ENCODE assay signal across 28 cellular contexts in genomic region chr4:157887316-157887715, GRCh38.
"Had no signal": no experiment of that assay in that cellular context is flagged by ENCODE, and none has a peak within 500 bp of the region (broad histone marks: within the 10 kb centered on the region; RNA-seq: fewer than 3 reads in every experiment).

No MANE protein-coding gene starts in this region.

- H3K36me3 ChIP-seq: brain microvascular endothelial cell, esophagus squamous epithelium, gastroesophageal sphincter, heart right ventricle had no signal

- H3K4me3 ChIP-seq: coronary artery, esophagus squamous epithelium, gastroesophageal sphincter, heart right ventricle had no signal

- H3K4me3 Mint-ChIP-seq: activated CD4-positive, alpha-beta memory T cell treated with anti-CD3 and anti-CD28 coated beads for 36 hours; activated CD4-positive, alpha-beta T cell treated with anti-CD3 and anti-CD28 coated beads for 36 hours; activated CD4-positive, alpha-beta T cell treated with anti-CD3 and anti-CD28 coated beads, Interleukin-2, amount 10 ng/mL, durations not matched to agents 24 days and 14 days; activated CD8-positive, alpha-beta memory T cell treated with anti-CD3 and anti-CD28 coated beads, Interleukin-2, amount 10 ng/mL, durations not matched to agents 7 days and 5 days; activated CD8-positive, alpha-beta T cell treated with anti-CD3 and anti-CD28 coated beads, Interleukin-2, amount 10 ng/mL, durations not matched to agents 7 days and 5 days; activated naive CD4-positive, alpha-beta T cell treated with anti-CD3 and anti-CD28 coated beads, Interleukin-2, amount 10 ng/mL, durations not matched to agents 7 days and 5 days; activated naive CD8-positive, alpha-beta T cell treated with anti-CD3 and anti-CD28 coated beads, Interleukin-2, amount 10 ng/mL, durations not matched to agents 7 days and 5 days; activated T-cell treated with anti-CD3 and anti-CD28 coated beads, Interleukin-2, amount 50 U/mL, for 72 hours; central memory CD8-positive, alpha-beta T cell; dendritic cell treated with granulocyte-macrophage colony-stimulating factor and Interleukin-4, amounts not matched to agents 40 ng/mL and 50 ng/mL, for 4 days; effector memory CD8-positive, alpha-beta T cell had no signal

- H3K27me3 ChIP-seq: brain microvascular endothelial cell, esophagus squamous epithelium, gastroesophageal sphincter, heart right ventricle had no signal

- DNase-seq: activated CD4-positive, alpha-beta memory T cell treated with anti-CD3 and anti-CD28 coated beads for 36 hours; activated CD4-positive, alpha-beta T cell treated with anti-CD3 and anti-CD28 coated beads for 36 hours; activated CD4-positive, alpha-beta T cell treated with anti-CD3 and anti-CD28 coated beads, Interleukin-2, amount 10 ng/mL, durations not matched to agents 24 days and 14 days; activated CD4-positive, CD25-positive, alpha-beta regulatory T cell; activated CD4-positive, CD25-positive, alpha-beta regulatory T cell treated with anti-CD3 and anti-CD28 coated beads, Interleukin-2, amount 50 U/mL, for 72 hours; activated CD8-positive, alpha-beta memory T cell treated with anti-CD3 and anti-CD28 coated beads, Interleukin-2, amount 10 ng/mL, durations not matched to agents 7 days and 5 days; activated CD8-positive, alpha-beta memory T cell treated with anti-CD3 and anti-CD28 coated beads, Interleukin-2, amount 50 U/mL, for 4 hours; activated CD8-positive, alpha-beta T cell treated with anti-CD3 and anti-CD28 coated beads, Interleukin-2, amount 10 ng/mL, durations not matched to agents 7 days and 5 days; activated gamma-delta T cell; activated naive CD4-positive, alpha-beta T cell; activated naive CD4-positive, alpha-beta T cell treated with anti-CD3 and anti-CD28 coated beads, Interleukin-2, amount 10 ng/mL, durations not matched to agents 7 days and 5 days; activated naive CD8-positive, alpha-beta T cell treated with anti-CD3 and anti-CD28 coated beads, Interleukin-2, amount 10 ng/mL, durations not matched to agents 7 days and 5 days; activated T-cell treated with anti-CD3 and anti-CD28 coated beads, Interleukin-2, amount 50 U/mL, for 1 hour; activated T-cell treated with anti-CD3 and anti-CD28 coated beads, Interleukin-2, amount 50 U/mL, for 72 hours; anterior cingulate cortex; brain microvascular endothelial cell; effector CD4-positive, alpha-beta T cell; effector memory CD8-positive, alpha-beta T cell; esophagus squamous epithelium; foreskin melanocyte; heart right ventricle; T-helper 2 cell had no signal

- H3K4me1 ChIP-seq: esophagus squamous epithelium, gastroesophageal sphincter, heart right ventricle had no signal

- ATAC-seq: activated CD4-positive, alpha-beta T cell treated with anti-CD3 and anti-CD28 coated beads for 36 hours; activated CD8-positive, alpha-beta memory T cell treated with anti-CD3 and anti-CD28 coated beads, Interleukin-2, amount 10 ng/mL, durations not matched to agents 7 days and 5 days; activated CD8-positive, alpha-beta T cell treated with anti-CD3 and anti-CD28 coated beads, Interleukin-2, amount 10 ng/mL, durations not matched to agents 7 days and 5 days; activated naive CD4-positive, alpha-beta T cell treated with anti-CD3 and anti-CD28 coated beads, Interleukin-2, amount 50 U/mL, for 72 hours; activated T-cell treated with anti-CD3 and anti-CD28 coated beads, Interleukin-2, amount 50 U/mL, for 72 hours; effector memory CD8-positive, alpha-beta T cell; gastroesophageal sphincter; heart right ventricle had no signal

- H3K4me1 Mint-ChIP-seq: activated CD4-positive, alpha-beta T cell treated with anti-CD3 and anti-CD28 coated beads for 36 hours; activated CD4-positive, alpha-beta T cell treated with anti-CD3 and anti-CD28 coated beads, Interleukin-2, amount 10 ng/mL, durations not matched to agents 24 days and 14 days; activated CD8-positive, alpha-beta memory T cell treated with anti-CD3 and anti-CD28 coated beads, Interleukin-2, amount 10 ng/mL, durations not matched to agents 7 days and 5 days; activated naive CD4-positive, alpha-beta T cell treated with anti-CD3 and anti-CD28 coated beads, Interleukin-2, amount 10 ng/mL, durations not matched to agents 7 days and 5 days; activated naive CD8-positive, alpha-beta T cell treated with anti-CD3 and anti-CD28 coated beads, Interleukin-2, amount 10 ng/mL, durations not matched to agents 7 days and 5 days; central memory CD8-positive, alpha-beta T cell had no signal

- H3K27me3 Mint-ChIP-seq: activated CD4-positive, alpha-beta memory T cell treated with anti-CD3 and anti-CD28 coated beads for 36 hours; activated CD4-positive, alpha-beta T cell treated with anti-CD3 and anti-CD28 coated beads for 36 hours; activated CD4-positive, alpha-beta T cell treated with anti-CD3 and anti-CD28 coated beads, Interleukin-2, amount 10 ng/mL, durations not matched to agents 24 days and 14 days; activated CD8-positive, alpha-beta memory T cell treated with anti-CD3 and anti-CD28 coated beads, Interleukin-2, amount 10 ng/mL, durations not matched to agents 7 days and 5 days; activated naive CD4-positive, alpha-beta T cell treated with anti-CD3 and anti-CD28 coated beads, Interleukin-2, amount 10 ng/mL, durations not matched to agents 7 days and 5 days; activated naive CD8-positive, alpha-beta T cell treated with anti-CD3 and anti-CD28 coated beads, Interleukin-2, amount 10 ng/mL, durations not matched to agents 7 days and 5 days; central memory CD8-positive, alpha-beta T cell; dendritic cell treated with granulocyte-macrophage colony-stimulating factor and Interleukin-4, amounts not matched to agents 40 ng/mL and 50 ng/mL, for 4 days; effector memory CD8-positive, alpha-beta T cell had no signal

- H3K27ac Mint-ChIP-seq: activated CD4-positive, alpha-beta memory T cell treated with anti-CD3 and anti-CD28 coated beads for 36 hours; activated CD4-positive, alpha-beta T cell treated with anti-CD3 and anti-CD28 coated beads for 36 hours; activated CD4-positive, alpha-beta T cell treated with anti-CD3 and anti-CD28 coated beads, Interleukin-2, amount 10 ng/mL, durations not matched to agents 24 days and 14 days; activated CD8-positive, alpha-beta memory T cell treated with anti-CD3 and anti-CD28 coated beads, Interleukin-2, amount 10 ng/mL, durations not matched to agents 7 days and 5 days; activated CD8-positive, alpha-beta T cell treated with anti-CD3 and anti-CD28 coated beads, Interleukin-2, amount 10 ng/mL, durations not matched to agents 7 days and 5 days; activated naive CD4-positive, alpha-beta T cell treated with anti-CD3 and anti-CD28 coated beads, Interleukin-2, amount 10 ng/mL, durations not matched to agents 7 days and 5 days; activated naive CD4-positive, alpha-beta T cell treated with anti-CD3 and anti-CD28 coated beads, Interleukin-2, amount 50 U/mL, for 72 hours; activated naive CD8-positive, alpha-beta T cell treated with anti-CD3 and anti-CD28 coated beads, Interleukin-2, amount 10 ng/mL, durations not matched to agents 7 days and 5 days; activated T-cell treated with anti-CD3 and anti-CD28 coated beads, Interleukin-2, amount 50 U/mL, for 72 hours; dendritic cell treated with granulocyte-macrophage colony-stimulating factor and Interleukin-4, amounts not matched to agents 40 ng/mL and 50 ng/mL, for 4 days; effector memory CD8-positive, alpha-beta T cell had no signal

- H3K36me3 Mint-ChIP-seq: activated CD4-positive, alpha-beta memory T cell treated with anti-CD3 and anti-CD28 coated beads for 36 hours; activated CD8-positive, alpha-beta memory T cell treated with anti-CD3 and anti-CD28 coated beads, Interleukin-2, amount 10 ng/mL, durations not matched to agents 7 days and 5 days; activated naive CD4-positive, alpha-beta T cell treated with anti-CD3 and anti-CD28 coated beads, Interleukin-2, amount 10 ng/mL, durations not matched to agents 7 days and 5 days; activated naive CD4-positive, alpha-beta T cell treated with anti-CD3 and anti-CD28 coated beads, Interleukin-2, amount 50 U/mL, for 72 hours; activated naive CD8-positive, alpha-beta T cell treated with anti-CD3 and anti-CD28 coated beads, Interleukin-2, amount 10 ng/mL, durations not matched to agents 7 days and 5 days had no signal

- H3K27ac ChIP-seq: brain microvascular endothelial cell, coronary artery, epithelial cell of prostate, esophagus squamous epithelium, gastroesophageal sphincter, heart right ventricle had no signal

- H3K9me3 Mint-ChIP-seq: activated CD4-positive, alpha-beta memory T cell treated with anti-CD3 and anti-CD28 coated beads for 36 hours; activated CD4-positive, alpha-beta T cell treated with anti-CD3 and anti-CD28 coated beads, Interleukin-2, amount 10 ng/mL, durations not matched to agents 24 days and 14 days; activated naive CD4-positive, alpha-beta T cell treated with anti-CD3 and anti-CD28 coated beads, Interleukin-2, amount 10 ng/mL, durations not matched to agents 7 days and 5 days; activated naive CD4-positive, alpha-beta T cell treated with anti-CD3 and anti-CD28 coated beads, Interleukin-2, amount 50 U/mL, for 72 hours; activated naive CD8-positive, alpha-beta T cell treated with anti-CD3 and anti-CD28 coated beads, Interleukin-2, amount 10 ng/mL, durations not matched to agents 7 days and 5 days; dendritic cell treated with granulocyte-macrophage colony-stimulating factor and Interleukin-4, amounts not matched to agents 40 ng/mL and 50 ng/mL, for 4 days had no signal

- H3K9me3 ChIP-seq: esophagus squamous epithelium, gastroesophageal sphincter, heart right ventricle had no signal
